In genomic region chr5:111092062-111092853, GRCh38 we compare ENCODE assay signal across 1 cellular context.
TF ChIP-seq lines count a peak whose summit lies in the region.

TSS of gene WDR36 (plus strand) at chr5:111092348. CDS start at chr5:111092457, 109 bp downstream.

TF ChIP-seq in GM12878, 131 proteins besides CTCF, POLR2A, EP300 and RAD21 (continued from another document and continues in another):
- TF ChIP-seq BACH1 (IDR thresholded peaks at IDR 0.05; ENCODE audit: borderline replicate concordance) (no peak), IRF4 (IDR thresholded peaks at IDR 0.05; ENCODE audit: low read depth, low read length) (peak; percentile 80), ASH2L (IDR thresholded peaks at IDR 0.05; ENCODE audit: borderline replicate concordance, low read depth) (peak; percentile 94; the same call in 1 of the 2 replicates), MLLT1 (IDR thresholded peaks at IDR 0.05) (peak; percentile 99), HDAC2 (IDR thresholded peaks at IDR 0.05) (peak; percentile 66; the same call in 1 of the 2 replicates), MXI1 (IDR thresholded peaks at IDR 0.05; ENCODE audit: low read depth, low read length) (peak; percentile 91), NRF1 (conservative IDR thresholded peaks at IDR 0.05; ENCODE audit: low read depth, low read length) (no peak), JUNB (IDR thresholded peaks at IDR 0.05) (no peak), SKIL (IDR thresholded peaks at IDR 0.05; ENCODE audit: low read depth, poor library complexity, severe bottlenecking) (no peak), IKZF1 (conservative IDR thresholded peaks at IDR 0.05) (peak; percentile 85), DPF2 (IDR thresholded peaks at IDR 0.05) (peak; percentile 74), ZBTB4 (CRISPR knock-in tag; IDR thresholded peaks at IDR 0.05) (no peak), E4F1 (IDR thresholded peaks at IDR 0.05; ENCODE audit: borderline replicate concordance, partially characterized antibody) (no peak), TCF12 (IDR thresholded peaks at IDR 0.05; ENCODE audit: low read depth, low read length) (0 out of 2 replicates have a peak, but pooled peaks have one; percentile 41), ZNF622 (IDR thresholded peaks at IDR 0.05) (no peak), KLF5 (IDR thresholded peaks at IDR 0.05; ENCODE audit: partially characterized antibody) (peak; percentile 91), SREBF2 (IDR thresholded peaks at IDR 0.05; ENCODE audit: low read length) (peak; percentile 61; the same call in 1 of the 2 replicates), CBX5 (IDR thresholded peaks at IDR 0.05; ENCODE audit: low read depth) (peak; percentile 100), USF2 (IDR thresholded peaks at IDR 0.05; ENCODE audit: borderline replicate concordance, low read depth, low read length) (no peak), CHD1 (IDR thresholded peaks at IDR 0.05; ENCODE audit: low read depth, low read length) (no peak), IKZF2 (IDR thresholded peaks at IDR 0.05) (peak in 1 of 2 experiments; percentile 63; a peak in 2 of 4 replicates), ZNF274 (IDR thresholded peaks at IDR 0.05; ENCODE audit: insufficient read depth, insufficient read length) (no peak), ZZZ3 (IDR thresholded peaks at IDR 0.05; ENCODE audit: control insufficient read depth, insufficient read length, low read depth) (peak; percentile 16), RFX5 (IDR thresholded peaks at IDR 0.05; ENCODE audit: low read depth, low read length) (peak; percentile 63), ZBED1 (IDR thresholded peaks at IDR 0.05; ENCODE audit: borderline replicate concordance) (peak; percentile 80; the same call in 1 of the 2 replicates), BMI1 (IDR thresholded peaks at IDR 0.05; ENCODE audit: borderline replicate concordance) (peak; percentile 29; the same call in 1 of the 2 replicates), TCF3 (IDR thresholded peaks at IDR 0.05; ENCODE audit: borderline replicate concordance, insufficient read depth, low read depth, low read length) (no peak), NKRF (conservative IDR thresholded peaks at IDR 0.05) (peak; percentile 98), KAT2A (conservative IDR thresholded peaks at IDR 0.05; ENCODE audit: control insufficient read depth, low read depth, low read length) (no peak), SUPT20H (IDR thresholded peaks at IDR 0.05; ENCODE audit: borderline replicate concordance, control insufficient read depth, low read depth, low read length) (no peak), STAT3 (IDR thresholded peaks at IDR 0.05; ENCODE audit: low read depth, low read length) (no peak), NFYA (IDR thresholded peaks at IDR 0.05; ENCODE audit: borderline replicate concordance, low read depth, low read length) (no peak), NR2F1 (conservative IDR thresholded peaks at IDR 0.05) (peak; percentile 63), YY1 (IDR thresholded peaks at IDR 0.05; ENCODE audit: low read depth, low read length) (peak; percentile 83), ZBTB40 (IDR thresholded peaks at IDR 0.05; ENCODE audit: borderline replicate concordance) (peak; percentile 99), CREB1 (IDR thresholded peaks at IDR 0.05; ENCODE audit: low read depth) (peak; percentile 91), PAX5 (IDR thresholded peaks at IDR 0.05; ENCODE audit: borderline replicate concordance, low read depth, low read length) (0 out of 2 replicates have a peak, but pooled peaks have one; percentile 52), IRF5 (IDR thresholded peaks at IDR 0.05; ENCODE audit: borderline replicate concordance) (no peak), POLR2AphosphoS5 (IDR thresholded peaks at IDR 0.05; ENCODE audit: low read length) (peak; percentile 92), SMC3 (IDR thresholded peaks at IDR 0.05; ENCODE audit: borderline replicate concordance, low read length) (no peak), SMAD5 (IDR thresholded peaks at IDR 0.05; ENCODE audit: low read depth) (peak; percentile 83), NR2C1 (IDR thresholded peaks at IDR 0.05) (peak; percentile 63; the same call in 1 of the 2 replicates), MEF2A (IDR thresholded peaks at IDR 0.05; ENCODE audit: insufficient read depth, low read depth, low read length) (peak; percentile 59; the same call in 1 of the 2 replicates), RBBP5 (conservative IDR thresholded peaks at IDR 0.05) (no peak), GATAD2B (conservative IDR thresholded peaks at IDR 0.05; ENCODE audit: low read depth) (no peak), SIN3A (IDR thresholded peaks at IDR 0.05; ENCODE audit: low read depth, low read length) (peak; percentile 79; the same call in 1 of the 2 replicates)
